Comparison of ENCODE assay signal across 8 cellular contexts in the genomic region with DNA sequence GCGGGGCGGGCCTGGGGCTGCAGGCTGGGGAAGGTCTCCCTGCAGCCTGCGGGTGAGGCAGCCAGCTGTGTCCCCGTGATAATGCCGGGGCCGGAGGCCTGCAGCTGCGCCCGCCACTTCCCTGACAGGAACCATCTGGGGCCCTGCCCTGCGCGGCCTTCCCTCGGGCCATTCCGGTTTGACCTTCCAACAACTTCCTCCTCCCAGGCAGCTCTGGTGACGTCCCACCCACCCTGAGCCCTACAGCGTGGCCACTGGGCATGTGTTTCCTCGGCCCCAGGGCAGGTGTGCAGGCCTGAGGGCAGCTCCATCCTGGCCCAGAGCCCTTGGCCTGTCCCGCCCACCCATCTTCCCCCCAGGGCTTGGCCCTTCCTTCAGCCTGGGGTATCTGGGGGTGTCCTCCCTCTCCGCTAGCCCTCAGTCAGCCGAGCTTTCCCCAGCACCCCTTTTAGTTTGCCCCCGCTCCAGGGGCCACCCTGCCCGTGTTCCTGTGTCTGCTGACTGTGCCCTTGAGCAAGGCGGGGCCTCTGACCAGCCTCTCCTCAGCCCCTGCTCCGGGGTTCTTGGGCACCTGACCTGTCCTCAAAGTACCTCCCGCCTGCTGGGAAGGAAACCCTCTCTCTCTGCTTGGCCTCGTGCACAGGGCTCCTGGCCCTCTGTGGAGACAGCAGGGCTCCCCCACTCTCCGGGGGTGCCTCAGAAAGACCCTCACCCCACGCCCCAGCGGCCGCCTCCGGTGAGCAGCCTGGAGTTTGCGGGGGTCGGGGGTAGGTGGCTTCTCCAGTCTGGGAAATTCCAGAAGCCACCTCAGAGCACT. TPM values are rescaled to one million over a fixed set of nuclear protein-coding genes. Genes with fewer than 3 reads are reported as not detected.
A peak's percentile ranks its signal among the peaks of the same experiment; 100 is the strongest.
DNase-seq lines count a peak whose midpoint lies in the region; ATAC-seq, FAIRE-seq and TF ChIP-seq lines count a peak whose summit lies in the region.

A gene (minus strand): TSS at position 180 of the 817 bp plus-strand sequence. CDS start 400 bp downstream, outside the sequence.

- H3K36me3 ChIP-seq in trophoblast cell (ENCODE audit: control insufficient read depth in 1 of 2, insufficient read depth in 2 of 2, low read length in 2 of 2), result no peaks in the 10 kb centered on the region
- no peaks in the 10 kb centered on the region for H3K36me3 ChIP-seq in prostate gland

- peak; percentile 48 for TF ChIP-seq POLR2A in NB4 (IDR thresholded peaks at IDR 0.05; ENCODE audit: extremely low read depth, insufficient read length)
- no peak for TF ChIP-seq POLR2A in prostate gland (IDR thresholded peaks at IDR 0.05)

- H3K27me3 ChIP-seq in trophoblast cell (ENCODE audit: insufficient read depth, low read length) (no peaks in the 10 kb centered on the region), prostate gland (replicated peaks; ENCODE audit: insufficient read depth) (peaks cover 2% of the 10 kb centered on the region)

- H3K4ac ChIP-seq in trophoblast cell (ENCODE audit: low read depth, low read length), result no peak within 1 kb of the TSS

- intact Hi-C loops in prostate gland (cut with DNase I), result no loop called here

- H3K9me3 ChIP-seq in trophoblast cell (ENCODE audit: insufficient read depth, low read depth, low read length), result peaks cover 2% of the 10 kb centered on the region
- no peaks in the 10 kb centered on the region for H3K9me3 ChIP-seq in prostate gland

- H2AK5ac ChIP-seq in trophoblast cell (ENCODE audit: low read length), result no peak within 1 kb of the TSS

- no peak for FAIRE-seq in urothelium cell line (lab: Jason Lieb, UNC)

- no peaks in the 10 kb centered on the region for H3K79me2 ChIP-seq in trophoblast cell (ENCODE audit: control insufficient read depth, insufficient read depth, low read length, poor library complexity)

- no peak within 1 kb of the TSS for H2BK5ac ChIP-seq in trophoblast cell (ENCODE audit: low read depth, low read length, poor library complexity)

- H2BK12ac ChIP-seq in trophoblast cell (ENCODE audit: low read length), result no peak within 1 kb of the TSS

- DNase-seq in GF-D8 (lab: John Stamatoyannopoulos, UW) (peak; percentile 92), NB4 (ENCODE audit: low read depth) (peak; percentile 95), fibroblast of villous mesenchyme (ENCODE audit: low read depth) (peak; percentile 68), trophoblast cell (peak; percentile 32 to 46), NCI-H2081 (lab: John Stamatoyannopoulos, UW) (no peak), prostate gland (ENCODE audit: low spot score) (no peak), urothelium cell line (ENCODE audit: low spot score) (no peak)

- H3K27ac ChIP-seq in trophoblast cell (ENCODE audit: low read depth, low read length) (no peak within 1 kb of the TSS), prostate gland (no peak within 1 kb of the TSS)

- peak within 1 kb of the TSS; percentile 54 for H4K91ac ChIP-seq in trophoblast cell (ENCODE audit: low read depth, low read length)

- no peak within 1 kb of the TSS for H2BK120ac ChIP-seq in trophoblast cell (ENCODE audit: insufficient read depth, low read length, poor library complexity)

- no peak within 1 kb of the TSS for H3K14ac ChIP-seq in trophoblast cell (ENCODE audit: low read length)

- H3K9ac ChIP-seq in trophoblast cell (ENCODE audit: low read length), result no peak within 1 kb of the TSS

- WGBS in trophoblast cell (ENCODE audit: extremely low coverage, insufficient coverage, insufficient read length), result no CpG with 5 or more reads among the region's 31 CpGs
- 56% methylated on average over 30 of the region's 31 CpGs for WGBS in prostate gland

- H2AFZ ChIP-seq in trophoblast cell (ENCODE audit: insufficient read depth, low read length, poor library complexity), result no peak within 1 kb of the TSS

- no peak within 1 kb of the TSS for H3K23ac ChIP-seq in trophoblast cell (ENCODE audit: low read length)

- H3K4me1 ChIP-seq in trophoblast cell (ENCODE audit: control insufficient read depth in 1 of 2, insufficient read depth in 2 of 2, low read length in 2 of 2) (no peaks in the 10 kb centered on the region), prostate gland (replicated peaks) (no peaks in the 10 kb centered on the region)

- no peaks in the 10 kb centered on the region for H3K79me1 ChIP-seq in trophoblast cell (ENCODE audit: low read length)

- no peak within 1 kb of the TSS for H3K4me2 ChIP-seq in trophoblast cell (ENCODE audit: low read length)

- H4K8ac ChIP-seq in trophoblast cell (ENCODE audit: low read depth, low read length), result no peak within 1 kb of the TSS

- TF ChIP-seq CTCF in NB4 (IDR thresholded peaks at IDR 0.05; ENCODE audit: low read depth, low read length) (no peak), fibroblast of villous mesenchyme (IDR thresholded peaks at IDR 0.05; ENCODE audit: insufficient read depth, low read depth, low read length) (no peak), prostate gland (IDR thresholded peaks at IDR 0.05) (no peak)

- H4K12ac ChIP-seq in trophoblast cell (ENCODE audit: low read depth, low read length), result no peak within 1 kb of the TSS

- no peak within 1 kb of the TSS for H3K18ac ChIP-seq in trophoblast cell (ENCODE audit: low read length)

- no peak for ATAC-seq in HG02973 (IDR thresholded peaks at IDR 0.05; ENCODE audit: unreplicated experiment)

- H3K4me3 ChIP-seq in NB4 (ENCODE audit: low read depth, low read length) (peak within 1 kb of the TSS; percentile 80), fibroblast of villous mesenchyme (ENCODE audit: low read depth, low read length) (no peak within 1 kb of the TSS), trophoblast cell (ENCODE audit: low read depth, low read length) (peak within 1 kb of the TSS; percentile 14), prostate gland (no peak within 1 kb of the TSS)

RNA-seq across cellular contexts. Expression of the gene that starts here (rescaled TPM):
- total RNA-seq in fibroblast of villous mesenchyme, result not detected in 2 replicates
- polyA plus RNA-seq in trophoblast cell (2013), result 1.7 and 2.2 TPM in 2 replicates
- total RNA-seq in prostate gland, result 1 to 10 TPM; 4.5 to 8.7 TPM

Comparison
In these comparisons a context has a peak if more than half of its experiments do, and no peak if none do; other contexts are left out.
1. Peak in DNase-seq in fibroblast of villous mesenchyme; RNA of the gene not detected or under 1 TPM.
2. DNase-seq: peak in GF-D8 (single experiment), NB4 (single experiment) and trophoblast cell (2 of 2); none in NCI-H2081 (0 of 2), prostate gland (single experiment) and urothelium cell line (single experiment).
3. H3K4me3 ChIP-seq: peak in NB4 (single experiment) and trophoblast cell (single experiment); none in fibroblast of villous mesenchyme (single experiment) and prostate gland (0 of 2).